In genomic region chr22:18110944-18111758, GRCh38 we compare ENCODE assay signal across 8 cellular contexts. TPM values are rescaled to one million over a fixed set of nuclear protein-coding genes. Genes with fewer than 3 reads are reported as not detected.
DNase-seq lines count a peak whose midpoint lies in the region; ATAC-seq, FAIRE-seq and TF ChIP-seq lines count a peak whose summit lies in the region.

No MANE protein-coding gene starts in this region.

- no peaks in the 10 kb centered on the region for H3K9me2 ChIP-seq in GM23248 (ENCODE audit: insufficient read depth)

- H3K9me3 Mint-ChIP-seq in activated naive CD8-positive, alpha-beta T cell treated with anti-CD3 and anti-CD28 coated beads for 36 hours: peaks cover 8% of the 10 kb centered on the region

- peak overlapping the region; percentile 65 for H3K4me2 ChIP-seq in GM23248 (ENCODE audit: unreplicated experiment)

- H3K36me3 ChIP-seq in GM23248 (ENCODE audit: low read depth) (no peaks in the 10 kb centered on the region), iPS DF 6.9 (ENCODE audit: control insufficient read depth, insufficient read depth, low read length) (no peaks in the 10 kb centered on the region), skeletal muscle tissue (ENCODE audit: control insufficient read depth in 3 of 3, insufficient read depth in 3 of 3, low read length in 3 of 3) (peaks cover 0 to 7% (median 0%) of the 10 kb centered on the region in 3 donors)

- TF ChIP-seq POLR2A in GM12892 (IDR thresholded peaks at IDR 0.05; ENCODE audit: low read depth, low read length): no peak

- H3K4me1 Mint-ChIP-seq in activated naive CD8-positive, alpha-beta T cell treated with anti-CD3 and anti-CD28 coated beads for 36 hours: peaks cover 28% of the 10 kb centered on the region

- FAIRE-seq in GM12892 (lab: Jason Lieb, UNC): no peak

- DNase-seq in GM23248: peak; percentile 10
- DNase-seq in activated naive CD8-positive, alpha-beta T cell treated with anti-CD3 and anti-CD28 coated beads for 36 hours: no peak
- no peak for DNase-seq in iPS DF 6.9 (ENCODE audit: low read depth, low spot score)
- no peak for DNase-seq in GDM1 (lab: John Stamatoyannopoulos, UW)
- no peak for DNase-seq in cerebellar nuclear complex (lab: John Stamatoyannopoulos, UW)
- DNase-seq in GM12892 (ENCODE audit: insufficient read length): no peak

- peaks cover 7% of the 10 kb centered on the region for H3F3A ChIP-seq in GM23248 (ENCODE audit: insufficient read depth)

- in situ Hi-C loops in GM23248 (cut with MboI): no loop called here

- H3K36me3 Mint-ChIP-seq in activated naive CD8-positive, alpha-beta T cell treated with anti-CD3 and anti-CD28 coated beads for 36 hours: peaks cover 16% of the 10 kb centered on the region

- H3K4me3 ChIP-seq in GM23248 (peak overlapping the region; percentile 68), iPS DF 6.9 (ENCODE audit: low read length) (peak overlapping the region; percentile 38), skeletal muscle tissue (ENCODE audit: low read length in 3 of 3) (peak overlapping the region; percentile 81 to 89 (median 81))

- H3K4me3 Mint-ChIP-seq in activated naive CD8-positive, alpha-beta T cell treated with anti-CD3 and anti-CD28 coated beads for 36 hours: peak overlapping the region; percentile 47

- no peaks in the 10 kb centered on the region for H3K79me2 ChIP-seq in GM23248 (ENCODE audit: insufficient read depth)

- H3K27me3 ChIP-seq in GM23248 (replicated peaks; ENCODE audit: insufficient read depth) (no peaks in the 10 kb centered on the region), iPS DF 6.9 (ENCODE audit: control insufficient read depth, insufficient read depth, low read length) (peaks cover 17% of the 10 kb centered on the region), skeletal muscle tissue (ENCODE audit: control insufficient read depth in 3 of 3, insufficient read depth in 3 of 3, low read length in 3 of 3) (no peaks in the 10 kb centered on the region)

- H3K4me1 ChIP-seq in GM23248 (ENCODE audit: insufficient read depth): no peaks in the 10 kb centered on the region
- H3K4me1 ChIP-seq in iPS DF 6.9 (ENCODE audit: control insufficient read depth, insufficient read depth, low read length): no peaks in the 10 kb centered on the region; the same call in 1 of the 2 replicates
- H3K4me1 ChIP-seq in skeletal muscle tissue (ENCODE audit: control insufficient read depth in 3 of 3, insufficient read depth in 3 of 3, low read length in 3 of 3): peaks cover 40 to 46% (median 45%) of the 10 kb centered on the region in 3 donors

- H3K9me3 ChIP-seq in GM23248 (ENCODE audit: low read depth): no peaks in the 10 kb centered on the region
- no peaks in the 10 kb centered on the region; the same call in 1 of the 2 replicates for H3K9me3 ChIP-seq in iPS DF 6.9 (ENCODE audit: control insufficient read depth, insufficient read depth, low read length)
- no peaks in the 10 kb centered on the region for H3K9me3 ChIP-seq in skeletal muscle tissue (ENCODE audit: control insufficient read depth in 3 of 3, low read length in 3 of 3)

- no peak overlapping the region for H3K27ac Mint-ChIP-seq in activated naive CD8-positive, alpha-beta T cell treated with anti-CD3 and anti-CD28 coated beads for 36 hours

- WGBS in GM23248 (ENCODE audit: low coverage in 1 of 2, low lambda C conversion rate in 2 of 2, missing lambda C conversion rate in 2 of 2), 2 experiments: 7 to 10% methylated on average over 34 to 35 of the region's 41 CpGs
- no CpG with 5 or more reads among the region's 41 CpGs for WGBS in iPS DF 6.9 (ENCODE audit: insufficient coverage, insufficient read length)

- no peak for ATAC-seq in GM19328 (IDR thresholded peaks at IDR 0.05; ENCODE audit: unreplicated experiment)

- peak overlapping the region; percentile 37 for H2AFZ ChIP-seq in GM23248

- H3K9ac ChIP-seq in GM23248 (peak overlapping the region; percentile 29), skeletal muscle tissue (ENCODE audit: low read depth in 1 of 3, low read length in 3 of 3) (peak overlapping the region; percentile 94 to 99 (median 98))

- no peak overlapping the region for H3K27ac ChIP-seq in GM23248
- no peak overlapping the region for H3K27ac ChIP-seq in iPS DF 6.9 (ENCODE audit: low read length)
- H3K27ac ChIP-seq in skeletal muscle tissue (ENCODE audit: low read depth, low read length): peak overlapping the region; percentile 99

- H3K27me3 Mint-ChIP-seq in activated naive CD8-positive, alpha-beta T cell treated with anti-CD3 and anti-CD28 coated beads for 36 hours: peaks cover 66% of the 10 kb centered on the region

- no peaks in the 10 kb centered on the region for H4K20me1 ChIP-seq in GM23248 (ENCODE audit: insufficient read depth)

RNA-seq across cellular contexts. Expression of gene TUBA8, which starts 0.5 kb away (rescaled TPM):
- 0.32 TPM in 1 of 2 replicates, not detected in the other for total RNA-seq in GM23248 (2014; rRNA removed; shearing (Covaris generic))
- polyA plus RNA-seq in GM23248 (2016; fragmentation: Nextera tagmentation; extraction: Ambion mirVana): 0.13 TPM in 1 of 2 replicates, not detected in the other
- total RNA-seq in activated naive CD8-positive, alpha-beta T cell treated with anti-CD3 and anti-CD28 coated beads for 36 hours: 1 to 10 TPM; 1.2 to 1.5 TPM
- total RNA-seq in skeletal muscle tissue: 21.9 TPM
- polyA plus RNA-seq in GM12892 (2012; ENCODE audit: missing spikeins): 5.1 TPM

RNA-seq across cellular contexts. Expression of gene PEX26, which starts 33.4 kb away (rescaled TPM):
- total RNA-seq in GM23248 (2014; rRNA removed; shearing (Covaris generic)): 32.2 and 34.1 TPM in 2 replicates
- polyA plus RNA-seq in GM23248 (2016; fragmentation: Nextera tagmentation; extraction: Ambion mirVana): 4.0 and 4.7 TPM in 2 replicates
- 10 to 100 TPM; 65.5 to 67.2 TPM for total RNA-seq in activated naive CD8-positive, alpha-beta T cell treated with anti-CD3 and anti-CD28 coated beads for 36 hours
- 5.2 TPM for total RNA-seq in skeletal muscle tissue
- polyA plus RNA-seq in GM12892 (2012; ENCODE audit: missing spikeins): 18.4 TPM

RNA-seq across cellular contexts. Expression of gene USP18, which starts 38.8 kb away (rescaled TPM):
- total RNA-seq in GM23248 (2014; rRNA removed; shearing (Covaris generic)): 3.8 and 7.6 TPM in 2 replicates
- 2.1 and 2.4 TPM in 2 replicates for polyA plus RNA-seq in GM23248 (2016; fragmentation: Nextera tagmentation; extraction: Ambion mirVana)
- 10 to 100 TPM; 16.0 to 17.9 TPM for total RNA-seq in activated naive CD8-positive, alpha-beta T cell treated with anti-CD3 and anti-CD28 coated beads for 36 hours
- 8.9 TPM for total RNA-seq in skeletal muscle tissue
- polyA plus RNA-seq in GM12892 (2012; ENCODE audit: missing spikeins): 21.3 TPM
